ENCODE assay signal across 8 cellular contexts in genomic region chrX:149504226-149504914, GRCh38. TPM values are rescaled to one million over a fixed set of nuclear protein-coding genes. Genes with fewer than 3 reads are reported as not detected.
A peak's percentile ranks its signal among the peaks of the same experiment; 100 is the strongest.
DNase-seq lines count a peak whose midpoint lies in the region; ATAC-seq and TF ChIP-seq lines count a peak whose summit lies in the region.

No MANE protein-coding gene starts in this region.

- H4K20me1 ChIP-seq in smooth muscle cell (ENCODE audit: low read depth): no peaks in the 10 kb centered on the region

- H3K9me3 ChIP-seq in right atrium auricular region: no peaks in the 10 kb centered on the region
- H3K9me3 ChIP-seq in smooth muscle cell (replicated peaks; ENCODE audit: low read depth): no peaks in the 10 kb centered on the region

- TF ChIP-seq CTCF in right atrium auricular region (IDR thresholded peaks at IDR 0.05) (no peak), smooth muscle cell (IDR thresholded peaks at IDR 0.05; ENCODE audit: borderline replicate concordance, insufficient read depth, poor library complexity, severe bottlenecking) (peak; percentile 33)

- peak; percentile 39 for ATAC-seq in GM18870 (IDR thresholded peaks at IDR 0.05; ENCODE audit: unreplicated experiment)
- peak; percentile 62 for ATAC-seq in HG03196 (IDR thresholded peaks at IDR 0.05; ENCODE audit: unreplicated experiment)

- peak overlapping the region; percentile 93 for H3K9ac ChIP-seq in smooth muscle cell (ENCODE audit: low read depth)

- H3K4me3 ChIP-seq in right atrium auricular region (peak overlapping the region; percentile 62 to 65), smooth muscle cell (peak overlapping the region; percentile 61)

- H3K27me3 ChIP-seq in right atrium auricular region (no peaks in the 10 kb centered on the region), smooth muscle cell (ENCODE audit: low read depth) (no peaks in the 10 kb centered on the region)

- WGBS in smooth muscle cell (ENCODE audit: low lambda C conversion rate): 62% methylated on average over 10 of the region's 10 CpGs

- no peak overlapping the region for H2AFZ ChIP-seq in smooth muscle cell (ENCODE audit: low read depth)

- H3K4me1 ChIP-seq in right atrium auricular region (peaks cover 0 to 5% of the 10 kb centered on the region in 2 donors), smooth muscle cell (ENCODE audit: low read depth) (no peaks in the 10 kb centered on the region)

- H3K27ac ChIP-seq in right atrium auricular region: peak overlapping the region; percentile 89
- H3K27ac ChIP-seq in smooth muscle cell (ENCODE audit: low read depth): peak overlapping the region; percentile 92

- H3F3A ChIP-seq in smooth muscle cell (ENCODE audit: low read depth): no peaks in the 10 kb centered on the region

- peak; percentile 28 for DNase-seq in Ammon's horn (ENCODE audit: low spot score)
- DNase-seq in RPMI8226: peak; percentile 71
- DNase-seq in activated naive CD4-positive, alpha-beta T cell treated with anti-CD3 and anti-CD28 coated beads, Interleukin-2, amount 50 U/mL, for 16 hours: peak; percentile 52
- no peak for DNase-seq in right atrium auricular region (ENCODE audit: low spot score)
- DNase-seq in smooth muscle cell (lab: John Stamatoyannopoulos, UW; ENCODE audit: unreplicated experiment): no peak
- no peak for DNase-seq in hippocampal formation (lab: John Stamatoyannopoulos, UW)

- H3K36me3 ChIP-seq in right atrium auricular region: no peaks in the 10 kb centered on the region
- H3K36me3 ChIP-seq in smooth muscle cell (ENCODE audit: low read depth): peaks cover 6% of the 10 kb centered on the region

- H3K79me2 ChIP-seq in smooth muscle cell (ENCODE audit: low read depth): peaks cover 11% of the 10 kb centered on the region

- H3K4me2 ChIP-seq in smooth muscle cell: peak overlapping the region; percentile 85

RNA-seq across cellular contexts. Expression of gene IDS, which starts 0.7 kb away (rescaled TPM):
- 10 to 100 TPM; 91.1 to 93.1 TPM for total RNA-seq in right atrium auricular region
- total RNA-seq in smooth muscle cell: 96.8 and 111 TPM in 2 replicates
- 70.5 and 102 TPM in 2 replicates for polyA plus RNA-seq in smooth muscle cell

RNA-seq across cellular contexts. Expression of gene EOLA1, which starts 36.4 kb away (rescaled TPM):
- total RNA-seq in right atrium auricular region: 10 to 100 TPM; 10.8 to 14.4 TPM
- 9.6 and 11.7 TPM in 2 replicates for total RNA-seq in smooth muscle cell
- 12.9 and 15.9 TPM in 2 replicates for polyA plus RNA-seq in smooth muscle cell

RNA-seq across cellular contexts. Expression of gene HSFX3, which starts 45.4 kb away (rescaled TPM):
- not detected for total RNA-seq in right atrium auricular region
- not detected in 2 replicates for total RNA-seq in smooth muscle cell
- not detected in 2 replicates for polyA plus RNA-seq in smooth muscle cell

Comparison
In these comparisons a context has a peak if more than half of its experiments do, and no peak if none do; other contexts are left out.
1. DNase-seq: peak in Ammon's horn (single experiment), RPMI8226 (single experiment) and activated naive CD4-positive, alpha-beta T cell treated with anti-CD3 and anti-CD28 coated beads, Interleukin-2, amount 50 U/mL, for 16 hours (single experiment); none in right atrium auricular region (single experiment), smooth muscle cell (single experiment) and hippocampal formation (0 of 2).